Comparison of ENCODE assay signal across 7 cellular contexts in the genomic region with DNA sequence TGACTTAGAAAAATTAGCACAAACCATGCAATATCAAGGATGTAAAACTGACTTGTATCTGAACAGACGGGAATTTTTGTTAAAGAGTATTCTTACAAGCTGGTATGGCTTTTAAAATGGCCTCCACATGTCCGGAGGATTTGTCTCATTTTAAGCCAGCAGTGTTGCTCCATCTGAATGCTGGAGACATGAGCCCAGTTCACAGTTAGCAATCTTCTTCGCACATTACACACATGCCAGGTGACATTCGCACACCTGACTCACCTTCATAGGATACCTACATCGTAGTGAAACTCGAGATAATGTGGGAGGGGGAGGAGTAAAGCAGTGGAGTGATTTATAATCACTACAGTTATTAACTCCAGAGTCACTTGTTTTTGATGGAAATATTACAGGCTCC.
"Had no signal": no experiment of that assay in that cellular context is flagged by ENCODE, and none has a peak within 500 bp of the region (broad histone marks: within the 10 kb centered on the region; RNA-seq: fewer than 3 reads in every experiment).

No MANE protein-coding gene starts in this region.

- H3K27ac ChIP-seq: GM23248, HL-60 had no signal

- H3K4me3 ChIP-seq: GM23248, HAP-1, K562 had no signal

- H2AFZ ChIP-seq: GM23248 had no signal

- H3K9me3 Mint-ChIP-seq: HFFc6 had no signal

- H3K9ac ChIP-seq: GM23248 had no signal

- H3K4me1 ChIP-seq: HAP-1 had no signal

- DNase-seq: GM23248, GOT3, H7, HFFc6 had no signal

- H3K27ac Mint-ChIP-seq: HFFc6 had no signal

- H3K4me3 Mint-ChIP-seq: HFFc6 had no signal

- H3K9me3 ChIP-seq: HAP-1 had no signal

- H3K36me3 ChIP-seq: HAP-1 had no signal
